ENCODE assay signal across 8 cellular contexts in genomic region chr5:42993516-42994284, GRCh38.
DNase-seq lines count a peak whose midpoint lies in the region; ATAC-seq and TF ChIP-seq lines count a peak whose summit lies in the region.

No MANE protein-coding gene starts in this region.

- H3K4me1 Mint-ChIP-seq in memory B cell = peaks cover 26% of the 10 kb centered on the region

- peak overlapping the region; percentile 87 for H3K9ac ChIP-seq in BLaER1

- H3K9me3 Mint-ChIP-seq in memory B cell = peaks cover 2% of the 10 kb centered on the region

- H3K36me3 Mint-ChIP-seq in memory B cell = peaks cover 4% of the 10 kb centered on the region

- H3K27me3 Mint-ChIP-seq in memory B cell = no peaks in the 10 kb centered on the region

- no peaks in the 10 kb centered on the region for H4K20me1 ChIP-seq in BLaER1

- TF ChIP-seq CTCF in HEK293 (tag by site-specific recombination; IDR thresholded peaks at IDR 0.05) = no peak

- H3K9me3 ChIP-seq in BLaER1 (peaks cover 9% of the 10 kb centered on the region), HEK293 (ENCODE audit: control insufficient read depth, insufficient read depth, low read depth, low read length) (no peaks in the 10 kb centered on the region)

- ATAC-seq in memory B cell (ENCODE audit: low read depth) = peak; percentile 16

- H3K36me3 ChIP-seq in BLaER1 = no peaks in the 10 kb centered on the region
- no peaks in the 10 kb centered on the region for H3K36me3 ChIP-seq in HEK293 (ENCODE audit: control insufficient read depth in 2 of 2, insufficient read depth in 1 of 2, low read length in 2 of 2)

- peak overlapping the region; percentile 97 for H3K4me2 ChIP-seq in BLaER1

- peak overlapping the region; percentile 88 for H3K27ac ChIP-seq in BLaER1
- H3K27ac ChIP-seq in HEK293 (ENCODE audit: extremely low read depth, low read depth, low read length) = peak overlapping the region; percentile 26; the same call in 1 of the 2 replicates

- H3K27ac Mint-ChIP-seq in memory B cell = peak overlapping the region; percentile 99

- peak in 3 of 5 experiments; percentile 62 to 88 (median 75) for DNase-seq in T-helper 2 cell
- peak; percentile 81 for DNase-seq in central memory CD4-positive, alpha-beta T cell
- DNase-seq in memory B cell (ENCODE audit: low spot score in 2 of 2) = peak; percentile 47 to 58
- DNase-seq in superior temporal gyrus (ENCODE audit: extremely low spot score) = peak; percentile 31
- DNase-seq in NCI-H345 (lab: John Stamatoyannopoulos, UW) = no peak
- DNase-seq in SW480 (ENCODE audit: low spot score) = no peak

- CTCF ChIA-PET in HEK293 (lab: Yijun Ruan, JAX) = interaction anchor here (0.5 to 6.5 kb wide), 20 partner anchors 10 to 451 kb away, joined by 3 to 59 read pairs (median 4); partner anchors contain the start of gene ZNF131

- H3K4me3 Mint-ChIP-seq in memory B cell = peak overlapping the region; percentile 98

- POLR2A ChIA-PET in HEK293 (lab: Yijun Ruan, JAX) = interaction anchor here (1.0 to 3.6 kb wide), 7 partner anchors 11 to 85 kb away, joined by 3 to 28 read pairs (median 6); no protein-coding TSS in a partner anchor

- H3K4me1 ChIP-seq in BLaER1 (peaks cover 32% of the 10 kb centered on the region), HEK293 (ENCODE audit: control insufficient read depth, insufficient read depth, low read length) (no peaks in the 10 kb centered on the region)

- peak overlapping the region; percentile 71 for H3K4me3 ChIP-seq in BLaER1
- peak overlapping the region; percentile 83 for H3K4me3 ChIP-seq in HEK293 (ENCODE audit: low read depth, low read length)

- H3K27me3 ChIP-seq in BLaER1 = no peaks in the 10 kb centered on the region

TF ChIP-seq in HEK293, 187 proteins besides CTCF, POLR2A, EP300 and RAD21:
- TF ChIP-seq ZFP37 (tag by site-specific recombination; IDR thresholded peaks at IDR 0.05) = 0 out of 2 replicates have a peak, but pooled peaks have one; percentile 47
- peak; percentile 62; the same call in 1 of the 2 replicates for TF ChIP-seq ZBTB17 (tag by site-specific recombination; IDR thresholded peaks at IDR 0.05)
- TF ChIP-seq ZNF157 (tag by site-specific recombination; IDR thresholded peaks at IDR 0.05) = no peak
- peak; percentile 11; the same call in 1 of the 2 replicates for TF ChIP-seq ZEB2 (tag by site-specific recombination; IDR thresholded peaks at IDR 0.05)
- TF ChIP-seq ZNF335 (tag by site-specific recombination; conservative IDR thresholded peaks at IDR 0.05) = peak; percentile 1
- TF ChIP-seq GLIS1 (tag by site-specific recombination; IDR thresholded peaks at IDR 0.05) = 0 out of 2 replicates have a peak, but pooled peaks have one; percentile 8
- TF ChIP-seq SETDB1 (IDR thresholded peaks at IDR 0.05; ENCODE audit: insufficient read length, low read length) = peak; percentile 11
- TF ChIP-seq ZBTB20 (tag by site-specific recombination; IDR thresholded peaks at IDR 0.05) = peak; percentile 77
- peak; percentile 7; the same call in 1 of the 2 replicates for TF ChIP-seq ZNF362 (tag by site-specific recombination; IDR thresholded peaks at IDR 0.05)
- TF ChIP-seq ZNF510 (tag by site-specific recombination; IDR thresholded peaks at IDR 0.05; ENCODE audit: insufficient replicate concordance) = no peak

Comparison
In these comparisons a context has a peak if more than half of its experiments do, and no peak if none do; other contexts are left out.
1. DNase-seq: peak in T-helper 2 cell (3 of 5), central memory CD4-positive, alpha-beta T cell (single experiment), memory B cell (2 of 2) and superior temporal gyrus (single experiment); none in NCI-H345 (single experiment) and SW480 (single experiment).